Comparison of ENCODE assay signal across 21 cellular contexts in genomic region chr9:135151905-135152304, GRCh38.
"Had no signal": no experiment of that assay in that cellular context is flagged by ENCODE, and none has a peak within 500 bp of the region (broad histone marks: within the 10 kb centered on the region; RNA-seq: fewer than 3 reads in every experiment).

No MANE protein-coding gene starts in this region.

- ATAC-seq: left ventricle myocardium superior; lower lobe of right lung; natural killer cell treated with Interleukin-12 subunit alpha and Interleukin-12 subunit beta and Interleukin-15 and Interleukin-18, amount 100 ng/mL, for 72 hours; right cardiac atrium; stimulated activated memory B cell treated with anti-CD40 and anti-IgM and Interleukin-4, amounts not matched to agents 10 μg/mL and 1 μg/mL and 100 μg/mL, for 72 hours; stimulated activated naive CD8-positive, alpha-beta T cell treated with anti-CD3 and anti-CD28 coated beads, Interleukin-15, Interleukin-2, amounts not matched to agents 100 U/mL and 50 U/mL, for 24 hours had no signal

- H3K4me3 Mint-ChIP-seq: naive B cell; natural killer cell treated with Interleukin-12 subunit alpha and Interleukin-12 subunit beta and Interleukin-15 and Interleukin-18, amount 100 ng/mL, for 72 hours; stimulated activated memory B cell treated with anti-CD40 and anti-IgM and Interleukin-4, amounts not matched to agents 10 μg/mL and 1 μg/mL and 100 μg/mL, for 72 hours; type B pancreatic cell had no signal

- H3K27me3 ChIP-seq: ovary, testis had no signal

- DNase-seq: dermis blood vessel endothelial cell; effector memory CD4-positive, alpha-beta T cell; head of caudate nucleus; hippocampal formation; left ventricle myocardium superior; lower lobe of right lung; naive B cell; ovary; psoas muscle; right cardiac atrium; sigmoid colon; stimulated activated CD4-positive, alpha-beta T cell treated with anti-CD3 and anti-CD28 coated beads, Interleukin-4, amount 100 ng/mL, for 4 hours; stimulated activated naive CD8-positive, alpha-beta T cell treated with anti-CD3 and anti-CD28 coated beads, Interleukin-15, Interleukin-2, amounts not matched to agents 100 U/mL and 50 U/mL, for 24 hours; substantia nigra; testis; tibial artery had no signal

- H3K36me3 ChIP-seq: lower lobe of right lung, neural progenitor cell, ovary, sigmoid colon, tibial artery had no signal

- H3K9ac ChIP-seq: neural progenitor cell had no signal

- H3K27ac ChIP-seq: coronary artery, lower lobe of right lung, neural progenitor cell, ovary, psoas muscle, sigmoid colon, testis, tibial artery had no signal

- H3K4me1 Mint-ChIP-seq: naive B cell; stimulated activated memory B cell treated with anti-CD40 and anti-IgM and Interleukin-4, amounts not matched to agents 10 μg/mL and 1 μg/mL and 100 μg/mL, for 72 hours had no signal

- H3K27ac Mint-ChIP-seq: naive B cell; natural killer cell treated with Interleukin-12 subunit alpha and Interleukin-12 subunit beta and Interleukin-15 and Interleukin-18, amount 100 ng/mL, for 72 hours; stimulated activated memory B cell treated with anti-CD40 and anti-IgM and Interleukin-4, amounts not matched to agents 10 μg/mL and 1 μg/mL and 100 μg/mL, for 72 hours; type B pancreatic cell had no signal

- H3K36me3 Mint-ChIP-seq: natural killer cell treated with Interleukin-12 subunit alpha and Interleukin-12 subunit beta and Interleukin-15 and Interleukin-18, amount 100 ng/mL, for 72 hours; neural progenitor cell; stimulated activated memory B cell treated with anti-CD40 and anti-IgM and Interleukin-4, amounts not matched to agents 10 μg/mL and 1 μg/mL and 100 μg/mL, for 72 hours; type B pancreatic cell had no signal

- H3K9me3 Mint-ChIP-seq: natural killer cell treated with Interleukin-12 subunit alpha and Interleukin-12 subunit beta and Interleukin-15 and Interleukin-18, amount 100 ng/mL, for 72 hours; type B pancreatic cell had no signal

- H3K4me1 ChIP-seq: lower lobe of right lung, psoas muscle, sigmoid colon, testis, tibial artery had no signal

- H3K4me3 ChIP-seq: coronary artery, lower lobe of right lung, neural progenitor cell, ovary, psoas muscle, sigmoid colon, testis, tibial artery had no signal

- H3K9me3 ChIP-seq: lower lobe of right lung, ovary, psoas muscle, sigmoid colon, testis had no signal
